22 cellular contexts compared by ENCODE assay signal in the genomic region with DNA sequence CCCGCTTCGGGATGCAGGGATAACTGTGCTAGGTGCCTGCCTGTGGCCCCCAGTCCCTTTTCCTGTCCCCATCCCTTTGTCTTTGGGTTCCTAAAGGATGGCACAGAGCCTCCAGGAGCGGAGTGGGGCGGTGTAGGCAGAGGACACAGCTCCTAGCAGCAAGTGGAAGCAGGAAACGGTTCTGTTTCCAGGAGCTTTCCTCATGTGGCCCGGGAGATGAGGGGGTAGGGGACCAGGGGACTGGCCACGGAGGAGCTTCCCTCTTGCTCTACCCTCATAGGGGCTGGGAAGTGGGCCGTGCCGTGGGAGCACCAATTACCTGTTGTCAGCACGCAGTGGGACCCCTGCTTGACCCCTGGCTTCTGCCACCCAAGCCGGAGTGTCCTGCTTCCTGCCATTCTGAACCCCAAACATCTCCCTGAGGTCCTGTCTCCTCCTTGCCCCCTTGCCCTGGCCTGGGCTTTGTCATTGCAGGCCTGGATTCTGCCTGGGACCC.
"Had no signal": no experiment of that assay in that cellular context is flagged by ENCODE, and none has a peak within 500 bp of the region (broad histone marks: within the 10 kb centered on the region; RNA-seq: fewer than 3 reads in every experiment).

No MANE protein-coding gene starts in this region.

- H3K4me1 ChIP-seq: colonic mucosa, heart left ventricle, left ventricle myocardium inferior, lower lobe of right lung, right atrium auricular region, sigmoid colon, thyroid gland, uterus had no signal

- H3K4me3 Mint-ChIP-seq: endodermal cell; memory B cell; mesothelial cell of epicardium; natural killer cell treated with Interleukin-12 subunit alpha and Interleukin-12 subunit beta and Interleukin-15 and Interleukin-18, amount 100 ng/mL, for 72 hours had no signal

- H3K27me3 ChIP-seq: colonic mucosa, ovary, right atrium auricular region, thyroid gland, uterus had no signal

- H3K4me3 ChIP-seq: colonic mucosa, heart left ventricle, left ventricle myocardium inferior, lower lobe of right lung, ovary, right atrium auricular region, sigmoid colon, skin epidermis, thyroid gland, uterus had no signal

- DNase-seq: cerebellar nuclear complex; colonic mucosa; dermis blood vessel endothelial cell; effector CD4-positive, alpha-beta T cell; endodermal cell; left cardiac atrium; left ventricle myocardium inferior; lower lobe of right lung; ovary; sigmoid colon; stimulated activated CD4-positive, alpha-beta T cell treated with anti-CD3 and anti-CD28 coated beads, Interleukin-12 subunit alpha, Interleukin-12 subunit beta, amount 100 ng/mL, for 4 hours; stimulated activated naive CD4-positive, alpha-beta T cell treated with Interleukin-2 at 50 U/mL for 16 hours; thyroid gland; uterus had no signal

- H3K36me3 Mint-ChIP-seq: mesothelial cell of epicardium; natural killer cell treated with Interleukin-12 subunit alpha and Interleukin-12 subunit beta and Interleukin-15 and Interleukin-18, amount 100 ng/mL, for 72 hours; type B pancreatic cell had no signal

- H3K27ac Mint-ChIP-seq: endodermal cell; memory B cell; natural killer cell treated with Interleukin-12 subunit alpha and Interleukin-12 subunit beta and Interleukin-15 and Interleukin-18, amount 100 ng/mL, for 72 hours had no signal

- H3K36me3 ChIP-seq: colonic mucosa, heart left ventricle, left ventricle myocardium inferior, lower lobe of right lung, ovary, right atrium auricular region, sigmoid colon, thyroid gland, uterus had no signal

- H3K27ac ChIP-seq: colonic mucosa, heart left ventricle, left ventricle myocardium inferior, lower lobe of right lung, ovary, right atrium auricular region, sigmoid colon, skin epidermis, thyroid gland, uterus had no signal

- ATAC-seq: esophagus mucosa; heart left ventricle; left cardiac atrium; lower lobe of right lung; natural killer cell treated with Interleukin-12 subunit alpha and Interleukin-12 subunit beta and Interleukin-15 and Interleukin-18, amount 100 ng/mL, for 72 hours had no signal

- H3K9me3 Mint-ChIP-seq: endodermal cell; memory B cell; mesothelial cell of epicardium; natural killer cell treated with Interleukin-12 subunit alpha and Interleukin-12 subunit beta and Interleukin-15 and Interleukin-18, amount 100 ng/mL, for 72 hours; type B pancreatic cell had no signal

- H3K9me3 ChIP-seq: colonic mucosa, heart left ventricle, left ventricle myocardium inferior, lower lobe of right lung, ovary, right atrium auricular region, sigmoid colon, thyroid gland, uterus had no signal
